Comparison of ENCODE assay signal across 8 cellular contexts in genomic region chr2:177161741-177162440, GRCh38. TPM values are rescaled to one million over a fixed set of nuclear protein-coding genes. Genes with fewer than 3 reads are reported as not detected.
DNase-seq lines count a peak whose midpoint lies in the region; FAIRE-seq and TF ChIP-seq lines count a peak whose summit lies in the region.

No MANE protein-coding gene starts in this region.

- H3K9me3 ChIP-seq in astrocyte (ENCODE audit: insufficient read depth, low read depth, low read length) (no peaks in the 10 kb centered on the region), liver (ENCODE audit: control insufficient read depth in 4 of 4, low read length in 3 of 4) (no peaks in the 10 kb centered on the region)

- H3K4me2 ChIP-seq in astrocyte (ENCODE audit: low read length) = no peak overlapping the region

- 44% methylated on average over 12 of the region's 12 CpGs for WGBS in liver

- H3K27me3 ChIP-seq in astrocyte (ENCODE audit: insufficient read depth, low read length) = no peaks in the 10 kb centered on the region
- H3K27me3 ChIP-seq in liver (ENCODE audit: control insufficient read depth in 4 of 4, insufficient read depth in 4 of 4, low read length in 3 of 4) = no peaks in the 10 kb centered on the region

- H3K4me3 ChIP-seq in astrocyte (ENCODE audit: insufficient read depth, low read depth, low read length) (no peak overlapping the region), liver (ENCODE audit: low read depth in 1 of 3, low read length in 3 of 3) (no peak overlapping the region)

- H3K9ac ChIP-seq in astrocyte (ENCODE audit: low read length) = no peak overlapping the region
- no peak overlapping the region for H3K9ac ChIP-seq in liver (ENCODE audit: low read depth in 1 of 2, low read length in 2 of 2)

- no peaks in the 10 kb centered on the region for H4K20me1 ChIP-seq in astrocyte (ENCODE audit: insufficient read depth, low read length)

- peak; percentile 58 for TF ChIP-seq CTCF in astrocyte (IDR thresholded peaks at IDR 0.05; ENCODE audit: insufficient read depth, low read depth, low read length)
- peak; percentile 34 for TF ChIP-seq CTCF in liver (IDR thresholded peaks at IDR 0.05; ENCODE audit: low read depth, low read length, missing input control)

- no peak overlapping the region for H3K4me3 Mint-ChIP-seq in activated naive CD4-positive, alpha-beta T cell treated with anti-CD3 and anti-CD28 coated beads, Interleukin-2, amount 10 ng/mL, durations not matched to agents 7 days and 5 days
- no peak overlapping the region for H3K4me3 Mint-ChIP-seq in astrocyte (ENCODE audit: unreplicated experiment)

- peaks cover 23% of the 10 kb centered on the region for H3K27me3 Mint-ChIP-seq in activated naive CD4-positive, alpha-beta T cell treated with anti-CD3 and anti-CD28 coated beads, Interleukin-2, amount 10 ng/mL, durations not matched to agents 7 days and 5 days
- no peaks in the 10 kb centered on the region for H3K27me3 Mint-ChIP-seq in astrocyte (ENCODE audit: low read depth, unreplicated experiment)

- H3K27ac ChIP-seq in astrocyte (ENCODE audit: low read depth, low read length) (no peak overlapping the region), liver (ENCODE audit: low read depth in 1 of 2, low read length in 2 of 2) (no peak overlapping the region)

- FAIRE-seq in astrocyte (lab: Jason Lieb, UNC) = no peak

- H3K4me1 ChIP-seq in astrocyte (ENCODE audit: insufficient read depth, low read length) (peaks cover 24% of the 10 kb centered on the region), liver (ENCODE audit: control insufficient read depth in 4 of 4, insufficient read depth in 4 of 4, low read length in 3 of 4) (peaks cover 2 to 15% (median 11%) of the 10 kb centered on the region in 4 donors)

- peaks cover 15% of the 10 kb centered on the region for H3K4me1 Mint-ChIP-seq in activated naive CD4-positive, alpha-beta T cell treated with anti-CD3 and anti-CD28 coated beads, Interleukin-2, amount 10 ng/mL, durations not matched to agents 7 days and 5 days
- H3K4me1 Mint-ChIP-seq in astrocyte (ENCODE audit: low read depth, unreplicated experiment) = peaks cover 12% of the 10 kb centered on the region

- no peaks in the 10 kb centered on the region for H3K36me3 ChIP-seq in astrocyte (ENCODE audit: insufficient read depth, low read length)
- no peaks in the 10 kb centered on the region for H3K36me3 ChIP-seq in liver (ENCODE audit: control insufficient read depth in 4 of 4, insufficient read depth in 3 of 4, low read depth in 1 of 4, low read length in 3 of 4)

- no peak overlapping the region for H2AFZ ChIP-seq in astrocyte (ENCODE audit: low read depth, low read length)

- CTCF ChIA-PET in activated naive CD4-positive, alpha-beta T cell treated with anti-CD3 and anti-CD28 coated beads, Interleukin-2, amount 10 ng/mL, durations not matched to agents 7 days and 5 days (lab: Charles Lee) = interaction anchor here (0.8 to 2.2 kb wide), 12 partner anchors 8 to 591 kb away, joined by 3 to 15 read pairs (median 4); no protein-coding TSS in a partner anchor

- peak; percentile 28 for DNase-seq in activated naive CD4-positive, alpha-beta T cell treated with anti-CD3 and anti-CD28 coated beads, Interleukin-2, amount 10 ng/mL, durations not matched to agents 7 days and 5 days
- no peak for DNase-seq in activated naive CD4-positive, alpha-beta T cell treated with anti-CD3 and anti-CD28 coated beads, Interleukin-2, amount 50 U/mL, for 16 hours
- peak; percentile 69 for DNase-seq in NAMALWA (ENCODE audit: low spot score)
- peak; percentile 9 for DNase-seq in astrocyte (ENCODE audit: low read depth)
- DNase-seq in HK-2 (ENCODE audit: unreplicated experiment) = no peak
- no peak for DNase-seq in activated effector memory CD4-positive, alpha-beta T cell treated with anti-CD3 and anti-CD28 coated beads, Interleukin-2, amount 50 U/mL, for 16 hours
- DNase-seq in ecto neural progenitor cell (ENCODE audit: low spot score) = no peak

- H3K27ac Mint-ChIP-seq in activated naive CD4-positive, alpha-beta T cell treated with anti-CD3 and anti-CD28 coated beads, Interleukin-2, amount 10 ng/mL, durations not matched to agents 7 days and 5 days = no peak overlapping the region
- H3K27ac Mint-ChIP-seq in astrocyte (ENCODE audit: unreplicated experiment) = no peak overlapping the region

- H3K9me3 Mint-ChIP-seq in activated naive CD4-positive, alpha-beta T cell treated with anti-CD3 and anti-CD28 coated beads, Interleukin-2, amount 10 ng/mL, durations not matched to agents 7 days and 5 days = no peaks in the 10 kb centered on the region
- no peaks in the 10 kb centered on the region for H3K9me3 Mint-ChIP-seq in astrocyte (ENCODE audit: unreplicated experiment)

- TF ChIP-seq RAD21 in liver (IDR thresholded peaks at IDR 0.05) = peak; percentile 59 to 67

- H3K79me2 ChIP-seq in astrocyte (ENCODE audit: insufficient read depth, low read length) = no peaks in the 10 kb centered on the region

- H3K36me3 Mint-ChIP-seq in activated naive CD4-positive, alpha-beta T cell treated with anti-CD3 and anti-CD28 coated beads, Interleukin-2, amount 10 ng/mL, durations not matched to agents 7 days and 5 days = no peaks in the 10 kb centered on the region
- H3K36me3 Mint-ChIP-seq in astrocyte (ENCODE audit: low read depth, unreplicated experiment) = no peaks in the 10 kb centered on the region

TF ChIP-seq in liver, 16 proteins besides CTCF, POLR2A, EP300 and RAD21:
- TF ChIP-seq ZBTB33 (IDR thresholded peaks at IDR 0.05) (no peak), FOXA1 (IDR thresholded peaks at IDR 0.05) (no peak), TAF1 (conservative IDR thresholded peaks at IDR 0.05) (no peak), HNF4A (conservative IDR thresholded peaks at IDR 0.05) (no peak), FOXA2 (IDR thresholded peaks at IDR 0.05) (no peak), YY1 (IDR thresholded peaks at IDR 0.05) (no peak), ATF3 (IDR thresholded peaks at IDR 0.05) (no peak), GABPA (IDR thresholded peaks at IDR 0.05 in 1 of 2, conservative IDR thresholded peaks at IDR 0.05 in 1 of 2) (no peak), JUND (IDR thresholded peaks at IDR 0.05) (no peak), RXRA (IDR thresholded peaks at IDR 0.05) (no peak), SP1 (IDR thresholded peaks at IDR 0.05) (no peak), HNF4G (IDR thresholded peaks at IDR 0.05) (no peak), NR2F2 (IDR thresholded peaks at IDR 0.05) (no peak), EGR1 (IDR thresholded peaks at IDR 0.05; ENCODE audit: low read depth in 2 of 2) (no peak)
- TF ChIP-seq, protein P1, sequence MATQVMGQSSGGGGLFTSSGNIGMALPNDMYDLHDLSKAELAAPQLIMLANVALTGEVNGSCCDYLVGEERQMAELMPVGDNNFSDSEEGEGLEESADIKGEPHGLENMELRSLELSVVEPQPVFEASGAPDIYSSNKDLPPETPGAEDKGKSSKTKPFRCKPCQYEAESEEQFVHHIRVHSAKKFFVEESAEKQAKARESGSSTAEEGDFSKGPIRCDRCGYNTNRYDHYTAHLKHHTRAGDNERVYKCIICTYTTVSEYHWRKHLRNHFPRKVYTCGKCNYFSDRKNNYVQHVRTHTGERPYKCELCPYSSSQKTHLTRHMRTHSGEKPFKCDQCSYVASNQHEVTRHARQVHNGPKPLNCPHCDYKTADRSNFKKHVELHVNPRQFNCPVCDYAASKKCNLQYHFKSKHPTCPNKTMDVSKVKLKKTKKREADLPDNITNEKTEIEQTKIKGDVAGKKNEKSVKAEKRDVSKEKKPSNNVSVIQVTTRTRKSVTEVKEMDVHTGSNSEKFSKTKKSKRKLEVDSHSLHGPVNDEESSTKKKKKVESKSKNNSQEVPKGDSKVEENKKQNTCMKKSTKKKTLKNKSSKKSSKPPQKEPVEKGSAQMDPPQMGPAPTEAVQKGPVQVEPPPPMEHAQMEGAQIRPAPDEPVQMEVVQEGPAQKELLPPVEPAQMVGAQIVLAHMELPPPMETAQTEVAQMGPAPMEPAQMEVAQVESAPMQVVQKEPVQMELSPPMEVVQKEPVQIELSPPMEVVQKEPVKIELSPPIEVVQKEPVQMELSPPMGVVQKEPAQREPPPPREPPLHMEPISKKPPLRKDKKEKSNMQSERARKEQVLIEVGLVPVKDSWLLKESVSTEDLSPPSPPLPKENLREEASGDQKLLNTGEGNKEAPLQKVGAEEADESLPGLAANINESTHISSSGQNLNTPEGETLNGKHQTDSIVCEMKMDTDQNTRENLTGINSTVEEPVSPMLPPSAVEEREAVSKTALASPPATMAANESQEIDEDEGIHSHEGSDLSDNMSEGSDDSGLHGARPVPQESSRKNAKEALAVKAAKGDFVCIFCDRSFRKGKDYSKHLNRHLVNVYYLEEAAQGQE (IDR thresholded peaks at IDR 0.05) = no peak
- TF ChIP-seq, protein P2, sequence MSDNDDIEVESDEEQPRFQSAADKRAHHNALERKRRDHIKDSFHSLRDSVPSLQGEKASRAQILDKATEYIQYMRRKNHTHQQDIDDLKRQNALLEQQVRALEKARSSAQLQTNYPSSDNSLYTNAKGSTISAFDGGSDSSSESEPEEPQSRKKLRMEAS (IDR thresholded peaks at IDR 0.05) = no peak

RNA-seq across cellular contexts. Expression of gene HNRNPA3, which starts 50.7 kb away (rescaled TPM):
- total RNA-seq in astrocyte (147 and 184 TPM in 2 replicates), liver (10 to 100 TPM; 41.5 to 61.9 TPM)
- 10 to 100 TPM; 22.9 to 72.5 TPM for polyA plus RNA-seq in liver

Comparison
In these comparisons a context has a peak if more than half of its experiments do, and no peak if none do; other contexts are left out.
1. DNase-seq: peak in activated naive CD4-positive, alpha-beta T cell treated with anti-CD3 and anti-CD28 coated beads, Interleukin-2, amount 10 ng/mL, durations not matched to agents 7 days and 5 days (single experiment), NAMALWA (single experiment) and astrocyte (single experiment); none in activated naive CD4-positive, alpha-beta T cell treated with anti-CD3 and anti-CD28 coated beads, Interleukin-2, amount 50 U/mL, for 16 hours (single experiment), HK-2 (single experiment), activated effector memory CD4-positive, alpha-beta T cell treated with anti-CD3 and anti-CD28 coated beads, Interleukin-2, amount 50 U/mL, for 16 hours (single experiment) and ecto neural progenitor cell (single experiment).